ENCODE assay signal across 8 cellular contexts in the genomic region with DNA sequence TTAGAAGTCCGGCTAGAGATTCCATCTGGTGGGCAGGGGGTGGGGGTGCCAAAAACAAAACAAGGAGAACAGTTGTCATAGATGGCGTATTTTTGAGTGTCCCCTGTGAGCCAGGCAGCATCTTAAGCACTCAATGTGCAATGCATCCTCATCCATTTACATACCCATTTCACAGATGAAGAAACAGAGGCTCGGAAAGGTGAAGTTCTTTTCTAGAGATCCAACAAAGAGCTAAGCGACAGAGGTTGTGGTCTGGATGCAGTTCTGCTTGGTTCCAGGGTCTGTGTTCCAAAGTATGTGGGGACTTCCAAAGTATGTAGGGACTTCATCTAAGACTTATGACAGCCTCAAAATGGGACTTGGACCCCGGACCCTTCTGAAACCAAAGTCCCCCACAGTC.
"Had no signal": no experiment of that assay in that cellular context is flagged by ENCODE, and none has a peak within 500 bp of the region (broad histone marks: within the 10 kb centered on the region; RNA-seq: fewer than 3 reads in every experiment).

No MANE protein-coding gene starts in this region.

- H3K9ac ChIP-seq: GM23248 had no signal

- H3K36me3 Mint-ChIP-seq: IgD-negative memory B cell had no signal

- H3K4me3 Mint-ChIP-seq: HFFc6, IgD-negative memory B cell had no signal

- H3K27ac Mint-ChIP-seq: HFFc6 had no signal

- H3K27ac ChIP-seq: GM23248 had no signal

- H2AFZ ChIP-seq: GM23248 had no signal

- H3K9me3 ChIP-seq: HAP-1 had no signal

- H3K9me3 Mint-ChIP-seq: HFFc6 had no signal

- H3K4me1 Mint-ChIP-seq: IgD-negative memory B cell had no signal

- H3K4me1 ChIP-seq: HAP-1 had no signal

- H3K36me3 ChIP-seq: HAP-1 had no signal

- H3K4me3 ChIP-seq: GM23248, HAP-1 had no signal

- DNase-seq: GM23248, GOT3, H7, HFFc6, KG1 had no signal

- ATAC-seq: HCT116 had no signal
